1 cellular context compared by ENCODE assay signal in genomic region chr17:64923038-64923699, GRCh38.
A peak's percentile ranks its signal among the peaks of the same experiment; 100 is the strongest.
TF ChIP-seq lines count a peak whose summit lies in the region.
"Not testable (repeated sequence)": the region's sequence is repeated elsewhere in the genome, so short reads cannot be mapped to it uniquely, and the experiment has no call there.

No MANE protein-coding gene starts in this region.

TF ChIP-seq in K562, 482 proteins besides CTCF, POLR2A, EP300 and RAD21 (continued from another document):
- TF ChIP-seq CHAMP1 (IDR thresholded peaks at IDR 0.05) (0 out of 2 replicates have a peak, but pooled peaks have one; percentile 77), SMARCA4 (IDR thresholded peaks at IDR 0.05) (peak; percentile 98), SPI1 (IDR thresholded peaks at IDR 0.05; ENCODE audit: borderline replicate concordance, low read depth, low read length) (peak; percentile 97), DMBX1 (CRISPR knock-in tag; IDR thresholded peaks at IDR 0.05; ENCODE audit: borderline replicate concordance) (peak; percentile 94), CBFA2T3 (IDR thresholded peaks at IDR 0.05) (peak; percentile 99), RCOR1 (IDR thresholded peaks at IDR 0.05; ENCODE audit: borderline replicate concordance in 1 of 2, low read depth in 2 of 2, low read length in 2 of 2) (peak in 1 of 2 experiments; percentile 33; a peak in 1 of 4 replicates), KHSRP (IDR thresholded peaks at IDR 0.05) (peak; percentile 71), POLR2AphosphoS5 (IDR thresholded peaks at IDR 0.05; ENCODE audit: control insufficient read depth, insufficient read depth, low read depth, low read length) (peak; percentile 92), FOSL1 (tag; conservative IDR thresholded peaks at IDR 0.05) (peak; percentile 68), NBN (IDR thresholded peaks at IDR 0.05; ENCODE audit: low read depth) (peak; percentile 51; the same call in 1 of the 2 replicates), TAF9B (IDR thresholded peaks at IDR 0.05; ENCODE audit: partially characterized antibody) (peak; percentile 39)
- TF ChIP-seq, protein P1, sequence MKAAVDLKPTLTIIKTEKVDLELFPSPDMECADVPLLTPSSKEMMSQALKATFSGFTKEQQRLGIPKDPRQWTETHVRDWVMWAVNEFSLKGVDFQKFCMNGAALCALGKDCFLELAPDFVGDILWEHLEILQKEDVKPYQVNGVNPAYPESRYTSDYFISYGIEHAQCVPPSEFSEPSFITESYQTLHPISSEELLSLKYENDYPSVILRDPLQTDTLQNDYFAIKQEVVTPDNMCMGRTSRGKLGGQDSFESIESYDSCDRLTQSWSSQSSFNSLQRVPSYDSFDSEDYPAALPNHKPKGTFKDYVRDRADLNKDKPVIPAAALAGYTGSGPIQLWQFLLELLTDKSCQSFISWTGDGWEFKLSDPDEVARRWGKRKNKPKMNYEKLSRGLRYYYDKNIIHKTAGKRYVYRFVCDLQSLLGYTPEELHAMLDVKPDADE (conservative IDR thresholded peaks at IDR 0.05; ENCODE audit: control insufficient read depth, low read depth, low read length) = peak; percentile 69; the same call in 1 of the 2 replicates
- TF ChIP-seq, protein P2, sequence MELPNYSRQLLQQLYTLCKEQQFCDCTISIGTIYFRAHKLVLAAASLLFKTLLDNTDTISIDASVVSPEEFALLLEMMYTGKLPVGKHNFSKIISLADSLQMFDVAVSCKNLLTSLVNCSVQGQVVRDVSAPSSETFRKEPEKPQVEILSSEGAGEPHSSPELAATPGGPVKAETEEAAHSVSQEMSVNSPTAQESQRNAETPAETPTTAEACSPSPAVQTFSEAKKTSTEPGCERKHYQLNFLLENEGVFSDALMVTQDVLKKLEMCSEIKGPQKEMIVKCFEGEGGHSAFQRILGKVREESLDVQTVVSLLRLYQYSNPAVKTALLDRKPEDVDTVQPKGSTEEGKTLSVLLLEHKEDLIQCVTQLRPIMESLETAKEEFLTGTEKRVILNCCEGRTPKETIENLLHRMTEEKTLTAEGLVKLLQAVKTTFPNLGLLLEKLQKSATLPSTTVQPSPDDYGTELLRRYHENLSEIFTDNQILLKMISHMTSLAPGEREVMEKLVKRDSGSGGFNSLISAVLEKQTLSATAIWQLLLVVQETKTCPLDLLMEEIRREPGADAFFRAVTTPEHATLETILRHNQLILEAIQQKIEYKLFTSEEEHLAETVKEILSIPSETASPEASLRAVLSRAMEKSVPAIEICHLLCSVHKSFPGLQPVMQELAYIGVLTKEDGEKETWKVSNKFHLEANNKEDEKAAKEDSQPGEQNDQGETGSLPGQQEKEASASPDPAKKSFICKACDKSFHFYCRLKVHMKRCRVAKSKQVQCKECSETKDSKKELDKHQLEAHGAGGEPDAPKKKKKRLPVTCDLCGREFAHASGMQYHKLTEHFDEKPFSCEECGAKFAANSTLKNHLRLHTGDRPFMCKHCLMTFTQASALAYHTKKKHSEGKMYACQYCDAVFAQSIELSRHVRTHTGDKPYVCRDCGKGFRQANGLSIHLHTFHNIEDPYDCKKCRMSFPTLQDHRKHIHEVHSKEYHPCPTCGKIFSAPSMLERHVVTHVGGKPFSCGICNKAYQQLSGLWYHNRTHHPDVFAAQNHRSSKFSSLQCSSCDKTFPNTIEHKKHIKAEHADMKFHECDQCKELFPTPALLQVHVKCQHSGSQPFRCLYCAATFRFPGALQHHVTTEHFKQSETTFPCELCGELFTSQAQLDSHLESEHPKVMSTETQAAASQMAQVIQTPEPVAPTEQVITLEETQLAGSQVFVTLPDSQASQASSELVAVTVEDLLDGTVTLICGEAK (IDR thresholded peaks at IDR 0.05) = 0 out of 2 replicates have a peak, but pooled peaks have one; percentile 23
- TF ChIP-seq, protein P2 (CRISPR knock-in tag; IDR thresholded peaks at IDR 0.05) = not testable (repeated sequence)
TF ChIP-seq in K562: peak in this region for 105; not testable (repeated sequence) for 377.
